8 cellular contexts compared by ENCODE assay signal in genomic region chr4:101345596-101346311, GRCh38. TPM values are rescaled to one million over a fixed set of nuclear protein-coding genes. Genes with fewer than 3 reads are reported as not detected.
DNase-seq lines count a peak whose midpoint lies in the region; ATAC-seq and TF ChIP-seq lines count a peak whose summit lies in the region.

No MANE protein-coding gene starts in this region.

- no peaks in the 10 kb centered on the region for H3K9me3 Mint-ChIP-seq in activated naive CD8-positive, alpha-beta T cell treated with anti-CD3 and anti-CD28 coated beads, Interleukin-2, amount 50 U/mL, for 24 hours

- H2AFZ ChIP-seq in DND-41 (ENCODE audit: low read depth, low read length), result peak overlapping the region; percentile 65

- DNase-seq in DND-41 (peak; percentile 82), HT1080 (ENCODE audit: low read depth) (peak; percentile 52), SK-N-MC (ENCODE audit: low read depth, low spot score) (no peak), heart left ventricle (peak; percentile 60 to 82 (median 73)), posterior cingulate gyrus (peak; percentile 17 to 86 (median 48)), upper lobe of right lung (peak; percentile 85), DMS153 (lab: John Stamatoyannopoulos, UW) (no peak)
- DNase-seq in activated naive CD8-positive, alpha-beta T cell treated with anti-CD3 and anti-CD28 coated beads, Interleukin-2, amount 50 U/mL, for 24 hours, result peak; percentile 71

- ATAC-seq in DND-41 (ENCODE audit: insufficient read depth, low read depth) (peak; percentile 22), heart left ventricle (peak in 1 of 4 donors; percentile 4), upper lobe of right lung (no peak)
- no peak for ATAC-seq in activated naive CD8-positive, alpha-beta T cell treated with anti-CD3 and anti-CD28 coated beads, Interleukin-2, amount 50 U/mL, for 24 hours

- 2% methylated on average over 14 to 45 of the region's 45 CpGs for WGBS in heart left ventricle, 4 donors

- H3K9ac ChIP-seq in DND-41 (ENCODE audit: low read depth, low read length), result peak overlapping the region; percentile 92
- peak overlapping the region; percentile 23 for H3K9ac ChIP-seq in SK-N-MC (ENCODE audit: insufficient read length)

- peaks cover 3% of the 10 kb centered on the region for H3K36me3 ChIP-seq in DND-41 (ENCODE audit: insufficient read depth, low read length)
- H3K36me3 ChIP-seq in SK-N-MC (ENCODE audit: insufficient read depth, low read length), result no peaks in the 10 kb centered on the region
- no peaks in the 10 kb centered on the region for H3K36me3 ChIP-seq in heart left ventricle
- no peaks in the 10 kb centered on the region for H3K36me3 ChIP-seq in upper lobe of right lung

- H3K4me3 Mint-ChIP-seq in activated naive CD8-positive, alpha-beta T cell treated with anti-CD3 and anti-CD28 coated beads, Interleukin-2, amount 50 U/mL, for 24 hours, result peak overlapping the region; percentile 90

- H3K4me1 ChIP-seq in DND-41 (ENCODE audit: insufficient read depth, low read length), result peaks cover 29% of the 10 kb centered on the region
- H3K4me1 ChIP-seq in heart left ventricle, result peaks cover 0 to 43% (median 18%) of the 10 kb centered on the region in 12 donors
- H3K4me1 ChIP-seq in upper lobe of right lung, result peaks cover 17% of the 10 kb centered on the region

- H3K9me3 ChIP-seq in DND-41 (ENCODE audit: insufficient read depth, low read length, severe bottlenecking), result no peaks in the 10 kb centered on the region
- H3K9me3 ChIP-seq in SK-N-MC (ENCODE audit: low read depth, low read length), result no peaks in the 10 kb centered on the region
- no peaks in the 10 kb centered on the region for H3K9me3 ChIP-seq in heart left ventricle
- H3K9me3 ChIP-seq in upper lobe of right lung, result no peaks in the 10 kb centered on the region

- peaks cover 55% of the 10 kb centered on the region for H3K79me2 ChIP-seq in DND-41 (ENCODE audit: insufficient read depth, low read length)

- H3K27ac ChIP-seq in DND-41 (ENCODE audit: low read length) (peak overlapping the region; percentile 63), SK-N-MC (0 out of 2 replicates have a peak overlapping the region, but pooled peaks have one; percentile 7), heart left ventricle (peak overlapping the region; percentile 84 to 99 (median 93)), upper lobe of right lung (peak overlapping the region; percentile 92)

- H3K4me2 ChIP-seq in DND-41 (ENCODE audit: insufficient read depth, low read length), result peak overlapping the region; percentile 82

- peaks cover 15% of the 10 kb centered on the region; the same call in 1 of the 2 replicates for H4K20me1 ChIP-seq in DND-41 (ENCODE audit: insufficient read depth, low read length)

- H3K4me1 Mint-ChIP-seq in activated naive CD8-positive, alpha-beta T cell treated with anti-CD3 and anti-CD28 coated beads, Interleukin-2, amount 50 U/mL, for 24 hours, result peaks cover 47% of the 10 kb centered on the region

- peak overlapping the region; percentile 81 for H3K27ac Mint-ChIP-seq in activated naive CD8-positive, alpha-beta T cell treated with anti-CD3 and anti-CD28 coated beads, Interleukin-2, amount 50 U/mL, for 24 hours

- peak overlapping the region; percentile 84 to 98 for H3K4me3 ChIP-seq in DND-41 (ENCODE audit: low read depth in 1 of 2, low read length in 2 of 2)
- peak overlapping the region; percentile 99 for H3K4me3 ChIP-seq in SK-N-MC
- peak overlapping the region; percentile 56 to 97 (median 87) for H3K4me3 ChIP-seq in heart left ventricle
- peak overlapping the region; percentile 73 for H3K4me3 ChIP-seq in upper lobe of right lung

- intact Hi-C loops in heart left ventricle (cut with DNase I), result loop anchor here (2.0 to 10.0 kb wide), 12 partner anchors 51 to 923 kb away; no protein-coding TSS in a partner anchor
- intact Hi-C loops in posterior cingulate gyrus (cut with DNase I), result loop anchor here (5.0 to 10.0 kb wide), 2 partner anchors 158 to 231 kb away; no protein-coding TSS in a partner anchor
- intact Hi-C loops in upper lobe of right lung (cut with DNase I), result no loop called here

- H3K27me3 ChIP-seq in DND-41 (ENCODE audit: insufficient read depth, low read length, poor library complexity), result no peaks in the 10 kb centered on the region
- no peaks in the 10 kb centered on the region for H3K27me3 ChIP-seq in heart left ventricle
- no peaks in the 10 kb centered on the region for H3K27me3 ChIP-seq in upper lobe of right lung

- TF ChIP-seq POLR2A in heart left ventricle (IDR thresholded peaks at IDR 0.05), result no peak

- TF ChIP-seq CTCF in DND-41 (IDR thresholded peaks at IDR 0.05; ENCODE audit: borderline replicate concordance, extremely low read depth, low read length, poor library complexity, severe bottlenecking) (peak; percentile 1), heart left ventricle (IDR thresholded peaks at IDR 0.05) (no peak), upper lobe of right lung (IDR thresholded peaks at IDR 0.05) (no peak)

- no peaks in the 10 kb centered on the region for H3K36me3 Mint-ChIP-seq in activated naive CD8-positive, alpha-beta T cell treated with anti-CD3 and anti-CD28 coated beads, Interleukin-2, amount 50 U/mL, for 24 hours (ENCODE audit: low read depth)

- H3K27me3 Mint-ChIP-seq in activated naive CD8-positive, alpha-beta T cell treated with anti-CD3 and anti-CD28 coated beads, Interleukin-2, amount 50 U/mL, for 24 hours, result peaks cover 23% of the 10 kb centered on the region

RNA-seq across cellular contexts. Expression of gene PPP3CA, which starts 1.6 kb away (rescaled TPM):
- total RNA-seq in HT1080 (2014; rRNA removed; shearing (Covaris generic)), result 37.7 and 39.6 TPM in 2 replicates
- 30.0 and 37.3 TPM in 2 replicates for polyA plus RNA-seq in HT1080 (2015; cell fraction: cytosol; rRNA removed)
- 38.8 and 41.3 TPM in 2 replicates for polyA plus RNA-seq in HT1080 (2015; cell fraction: nucleus; rRNA removed)
- 10 to 100 TPM; 11.0 to 32.5 (median 22.9) TPM for total RNA-seq in heart left ventricle
- polyA plus RNA-seq in heart left ventricle, result 10 to 100 TPM in 1 of 2 donors, 1 to 10 TPM in 1; 5.9 to 11.0 TPM
- total RNA-seq in upper lobe of right lung, result 48.0 TPM

Comparison
In these comparisons a context has a peak if more than half of its experiments do, and no peak if none do; other contexts are left out.
1. DNase-seq: peak in DND-41 (single experiment), HT1080 (single experiment), activated naive CD8-positive, alpha-beta T cell treated with anti-CD3 and anti-CD28 coated beads, Interleukin-2, amount 50 U/mL, for 24 hours (single experiment), heart left ventricle (5 of 5), posterior cingulate gyrus (10 of 10) and upper lobe of right lung (single experiment); none in SK-N-MC (single experiment) and DMS153 (single experiment).
2. H3K27ac ChIP-seq: peak in every context shown above with its lines; median percentile 93 in heart left ventricle; 92 in upper lobe of right lung; 63 in DND-41; 7 in SK-N-MC.
3. Peak in every context shown above with its lines, with median percentiles within 50 percentile points of each other: H3K4me3 ChIP-seq.